ENCODE assay signal across 9 cellular contexts in genomic region chr13:51501592-51502205, GRCh38. TPM values are rescaled to one million over a fixed set of nuclear protein-coding genes. Genes with fewer than 3 reads are reported as not detected.
DNase-seq lines count a peak whose midpoint lies in the region; ATAC-seq and TF ChIP-seq lines count a peak whose summit lies in the region.
"Had no signal": no experiment of that assay in that cellular context is flagged by ENCODE, and none has a peak within 500 bp of the region (broad histone marks: within the 10 kb centered on the region; RNA-seq: fewer than 3 reads in every experiment).

No MANE protein-coding gene starts in this region.

- H3K4me1 Mint-ChIP-seq in T-helper 2 cell treated with Interferon-gamma antibody and Interleukin-4, amounts not matched to agents 5 μg/mL and 100 μg/mL, for 36 hours (ENCODE audit: low read depth): peaks cover 16% of the 10 kb centered on the region
- H3K4me1 Mint-ChIP-seq in CD8-positive, alpha-beta memory T cell: peaks cover 0 to 4% (median 2%) of the 10 kb centered on the region in 3 donors

- peak overlapping the region; percentile 45 for H3K27ac Mint-ChIP-seq in T-helper 2 cell treated with Interferon-gamma antibody and Interleukin-4, amounts not matched to agents 5 μg/mL and 100 μg/mL, for 36 hours
- H3K27ac Mint-ChIP-seq in CD8-positive, alpha-beta memory T cell: peak overlapping the region in 2 of 8 donors; percentile 1 to 37

- ATAC-seq in HG02759 (IDR thresholded peaks at IDR 0.05; ENCODE audit: unreplicated experiment): peak; percentile 33
- ATAC-seq in left lung: peak; percentile 33

- CTCF ChIA-PET in CD8-positive, alpha-beta memory T cell (lab: Charles Lee): no interaction called here

- no peaks in the 10 kb centered on the region for H3K36me3 Mint-ChIP-seq in T-helper 2 cell treated with Interferon-gamma antibody and Interleukin-4, amounts not matched to agents 5 μg/mL and 100 μg/mL, for 36 hours (ENCODE audit: low read depth)
- H3K36me3 Mint-ChIP-seq in CD8-positive, alpha-beta memory T cell: peaks cover 0 to 4% (median 0%) of the 10 kb centered on the region in 3 donors

- no peaks in the 10 kb centered on the region for H3K9me3 Mint-ChIP-seq in T-helper 2 cell treated with Interferon-gamma antibody and Interleukin-4, amounts not matched to agents 5 μg/mL and 100 μg/mL, for 36 hours
- no peaks in the 10 kb centered on the region for H3K9me3 Mint-ChIP-seq in CD8-positive, alpha-beta memory T cell

- H3K36me3 ChIP-seq in left lung: no peaks in the 10 kb centered on the region
- H3K36me3 ChIP-seq in CD8-positive, alpha-beta memory T cell (ENCODE audit: insufficient read depth, low read length): no peaks in the 10 kb centered on the region

- no peaks in the 10 kb centered on the region for H3K9me3 ChIP-seq in left lung
- no peaks in the 10 kb centered on the region for H3K9me3 ChIP-seq in CD8-positive, alpha-beta memory T cell (ENCODE audit: low read length)

- no peak overlapping the region for H3K4me3 Mint-ChIP-seq in T-helper 2 cell treated with Interferon-gamma antibody and Interleukin-4, amounts not matched to agents 5 μg/mL and 100 μg/mL, for 36 hours
- H3K4me3 Mint-ChIP-seq in CD8-positive, alpha-beta memory T cell: no peak overlapping the region

- POLR2A ChIA-PET in CD8-positive, alpha-beta memory T cell (lab: Charles Lee): no interaction called here

- peaks cover 5% of the 10 kb centered on the region for H3K27me3 Mint-ChIP-seq in T-helper 2 cell treated with Interferon-gamma antibody and Interleukin-4, amounts not matched to agents 5 μg/mL and 100 μg/mL, for 36 hours (ENCODE audit: low read depth)
- peaks cover 1 to 20% of the 10 kb centered on the region in 2 donors for H3K27me3 Mint-ChIP-seq in CD8-positive, alpha-beta memory T cell

- TF ChIP-seq CTCF in left lung (IDR thresholded peaks at IDR 0.05): no peak

- DNase-seq in T-helper 2 cell treated with Interferon-gamma antibody and Interleukin-4, amounts not matched to agents 5 μg/mL and 100 μg/mL, for 36 hours (ENCODE audit: low spot score): no peak
- DNase-seq in T-helper 2 cell: no peak
- DNase-seq in OCI-M1 (lab: John Stamatoyannopoulos, UW): peak; percentile 51
- DNase-seq in left lung: no peak
- no peak for DNase-seq in NCI-H510A (lab: John Stamatoyannopoulos, UW)
- DNase-seq in CD8-positive, alpha-beta memory T cell: no peak
- no peak for DNase-seq in DMS53 treated with DMSO at 0.1 percent for 48 hours (lab: John Stamatoyannopoulos, UW; ENCODE audit: unreplicated experiment)
- DNase-seq: NCI-H187 treated with DMSO at 0.1 percent for 48 hours had no signal

- peaks cover 0 to 7% of the 10 kb centered on the region in 2 donors for H3K4me1 ChIP-seq in left lung
- H3K4me1 ChIP-seq in CD8-positive, alpha-beta memory T cell (ENCODE audit: insufficient read depth, low read length): no peaks in the 10 kb centered on the region

- intact Hi-C loops in left lung (cut with DNase I): no loop called here

- H3K27ac ChIP-seq in left lung: no peak overlapping the region
- no peak overlapping the region for H3K27ac ChIP-seq in CD8-positive, alpha-beta memory T cell (ENCODE audit: low read depth, low read length)

- H3K27me3 ChIP-seq in left lung: no peaks in the 10 kb centered on the region
- H3K27me3 ChIP-seq in CD8-positive, alpha-beta memory T cell (ENCODE audit: insufficient read depth, low read length, poor library complexity, severe bottlenecking): no peaks in the 10 kb centered on the region

- H3K4me3 ChIP-seq in left lung: no peak overlapping the region
- H3K4me3 ChIP-seq in CD8-positive, alpha-beta memory T cell (ENCODE audit: low read length): no peak overlapping the region

RNA-seq across cellular contexts. Expression of gene INTS6, which starts 48.9 kb away (rescaled TPM):
- total RNA-seq in left lung: 10 to 100 TPM; 25.0 to 37.4 TPM
- total RNA-seq in CD8-positive, alpha-beta memory T cell: 10 to 100 TPM; 56.6 to 58.2 TPM
- 28.4 TPM for polyA plus RNA-seq in CD8-positive, alpha-beta memory T cell
